In genomic region chr1:229303855-229304254, GRCh38 we compare ENCODE assay signal across 21 cellular contexts. TPM values are rescaled to one million over a fixed set of nuclear protein-coding genes. Genes with fewer than 3 reads are reported as not detected.
DNase-seq lines count a peak whose midpoint lies in the region; ATAC-seq, FAIRE-seq and TF ChIP-seq lines count a peak whose summit lies in the region.
"Had no signal": no experiment of that assay in that cellular context is flagged by ENCODE, and none has a peak within 500 bp of the region (broad histone marks: within the 10 kb centered on the region; RNA-seq: fewer than 3 reads in every experiment).

No MANE protein-coding gene starts in this region.

- no peak for FAIRE-seq in GM19239 (lab: Jason Lieb, UNC)
- FAIRE-seq: GM12891 had no signal

- intact Hi-C loops in activated CD8-positive, alpha-beta T cell treated with anti-CD3 and anti-CD28 coated beads for 36 hours (cut with micrococcal nuclease): no loop called here
- intact Hi-C loops in Calu3 (cut with micrococcal nuclease; ENCODE audit: unreplicated experiment): no loop called here

- H3K9me3 Mint-ChIP-seq in activated CD8-positive, alpha-beta T cell treated with anti-CD3 and anti-CD28 coated beads, Interleukin-2, amount 10 ng/mL, durations not matched to agents 7 days and 5 days (ENCODE audit: insufficient read depth): no peaks in the 10 kb centered on the region
- no peaks in the 10 kb centered on the region for H3K9me3 Mint-ChIP-seq in activated CD8-positive, alpha-beta T cell treated with anti-CD3 and anti-CD28 coated beads for 36 hours
- H3K9me3 Mint-ChIP-seq in Calu3 (ENCODE audit: low read depth, unreplicated experiment): no peaks in the 10 kb centered on the region
- no peaks in the 10 kb centered on the region for H3K9me3 Mint-ChIP-seq in natural killer cell treated with Interleukin-12 subunit alpha and Interleukin-12 subunit beta and Interleukin-15 and Interleukin-18, amount 100 ng/mL, for 72 hours
- H3K9me3 Mint-ChIP-seq: CD14-positive monocyte, H9, IgD-negative memory B cell, T-cell had no signal

- peaks cover 58% of the 10 kb centered on the region for H3K36me3 Mint-ChIP-seq in activated CD8-positive, alpha-beta T cell treated with anti-CD3 and anti-CD28 coated beads, Interleukin-2, amount 10 ng/mL, durations not matched to agents 7 days and 5 days (ENCODE audit: low read depth)
- peaks cover 13% of the 10 kb centered on the region for H3K36me3 Mint-ChIP-seq in activated CD8-positive, alpha-beta T cell treated with anti-CD3 and anti-CD28 coated beads for 36 hours (ENCODE audit: low read depth)
- no peaks in the 10 kb centered on the region for H3K36me3 Mint-ChIP-seq in Calu3 (ENCODE audit: insufficient read depth, unreplicated experiment)
- peaks cover 27% of the 10 kb centered on the region for H3K36me3 Mint-ChIP-seq in natural killer cell treated with Interleukin-12 subunit alpha and Interleukin-12 subunit beta and Interleukin-15 and Interleukin-18, amount 100 ng/mL, for 72 hours

- POLR2A ChIA-PET in activated CD8-positive, alpha-beta T cell treated with anti-CD3 and anti-CD28 coated beads, Interleukin-2, amount 10 ng/mL, durations not matched to agents 7 days and 5 days (lab: Charles Lee): no interaction called here
- POLR2A ChIA-PET in activated CD8-positive, alpha-beta T cell treated with anti-CD3 and anti-CD28 coated beads for 36 hours (lab: Charles Lee): no interaction called here

- peak; percentile 44 for ATAC-seq in activated CD8-positive, alpha-beta T cell treated with anti-CD3 and anti-CD28 coated beads, Interleukin-2, amount 10 ng/mL, durations not matched to agents 7 days and 5 days
- ATAC-seq in activated CD8-positive, alpha-beta T cell treated with anti-CD3 and anti-CD28 coated beads for 36 hours: no peak
- no peak for ATAC-seq in natural killer cell treated with Interleukin-12 subunit alpha and Interleukin-12 subunit beta and Interleukin-15 and Interleukin-18, amount 100 ng/mL, for 72 hours
- ATAC-seq in GM21360 (IDR thresholded peaks at IDR 0.05; ENCODE audit: unreplicated experiment): no peak
- ATAC-seq: T-cell had no signal

- no peak for DNase-seq in activated CD8-positive, alpha-beta T cell treated with anti-CD3 and anti-CD28 coated beads, Interleukin-2, amount 10 ng/mL, durations not matched to agents 7 days and 5 days
- no peak for DNase-seq in activated CD8-positive, alpha-beta T cell treated with anti-CD3 and anti-CD28 coated beads for 36 hours
- DNase-seq in Calu3 (no peak), OCI-M1 (lab: John Stamatoyannopoulos, UW) (peak; percentile 88), GM19239 (ENCODE audit: insufficient read length, low spot score) (no peak)
- DNase-seq in natural killer cell treated with Interleukin-12 subunit alpha and Interleukin-12 subunit beta and Interleukin-15 and Interleukin-18, amount 100 ng/mL, for 72 hours (ENCODE audit: low spot score): no peak
- DNase-seq: GM23248, H9, NCI-H1092, NCI-H1436, NCI-H1930, NCI-H226, NCI-H510A treated with DMSO at 0.1 percent for 48 hours, NCI-H774, Peyer's patch, SJCRH30, T-cell had no signal

- peaks cover 26% of the 10 kb centered on the region for H3K4me1 Mint-ChIP-seq in activated CD8-positive, alpha-beta T cell treated with anti-CD3 and anti-CD28 coated beads, Interleukin-2, amount 10 ng/mL, durations not matched to agents 7 days and 5 days (ENCODE audit: low read depth)
- H3K4me1 Mint-ChIP-seq in activated CD8-positive, alpha-beta T cell treated with anti-CD3 and anti-CD28 coated beads for 36 hours (ENCODE audit: low read depth): peaks cover 7% of the 10 kb centered on the region
- no peaks in the 10 kb centered on the region for H3K4me1 Mint-ChIP-seq in Calu3 (ENCODE audit: low read depth, unreplicated experiment)
- H3K4me1 Mint-ChIP-seq in natural killer cell treated with Interleukin-12 subunit alpha and Interleukin-12 subunit beta and Interleukin-15 and Interleukin-18, amount 100 ng/mL, for 72 hours (ENCODE audit: low read depth in 2 of 2): peaks cover 10 to 18% of the 10 kb centered on the region in 2 donors
- H3K4me1 Mint-ChIP-seq: CD14-positive monocyte had no signal

- TSS peak; percentile 16 for BruUV-seq in Calu3 (replicated peaks; lab: Mats Ljungman, UMichigan)

- no peak overlapping the region for H3K27ac Mint-ChIP-seq in activated CD8-positive, alpha-beta T cell treated with anti-CD3 and anti-CD28 coated beads, Interleukin-2, amount 10 ng/mL, durations not matched to agents 7 days and 5 days
- no peak overlapping the region for H3K27ac Mint-ChIP-seq in activated CD8-positive, alpha-beta T cell treated with anti-CD3 and anti-CD28 coated beads for 36 hours
- no peak overlapping the region for H3K27ac Mint-ChIP-seq in Calu3 (ENCODE audit: unreplicated experiment)
- peak overlapping the region; percentile 20 to 46 for H3K27ac Mint-ChIP-seq in natural killer cell treated with Interleukin-12 subunit alpha and Interleukin-12 subunit beta and Interleukin-15 and Interleukin-18, amount 100 ng/mL, for 72 hours
- H3K27ac Mint-ChIP-seq: H9, IgD-negative memory B cell had no signal

- no peak overlapping the region for H3K4me3 Mint-ChIP-seq in activated CD8-positive, alpha-beta T cell treated with anti-CD3 and anti-CD28 coated beads, Interleukin-2, amount 10 ng/mL, durations not matched to agents 7 days and 5 days
- no peak overlapping the region for H3K4me3 Mint-ChIP-seq in activated CD8-positive, alpha-beta T cell treated with anti-CD3 and anti-CD28 coated beads for 36 hours
- H3K4me3 Mint-ChIP-seq in Calu3 (ENCODE audit: low read depth, unreplicated experiment): no peak overlapping the region
- no peak overlapping the region for H3K4me3 Mint-ChIP-seq in natural killer cell treated with Interleukin-12 subunit alpha and Interleukin-12 subunit beta and Interleukin-15 and Interleukin-18, amount 100 ng/mL, for 72 hours
- H3K4me3 Mint-ChIP-seq: CD14-positive monocyte, H9, IgD-negative memory B cell, T-cell had no signal

- no peak for TF ChIP-seq CTCF in activated CD8-positive, alpha-beta T cell treated with anti-CD3 and anti-CD28 coated beads for 36 hours (IDR thresholded peaks at IDR 0.05)
- no peak for TF ChIP-seq CTCF in Calu3 (IDR thresholded peaks at IDR 0.05; ENCODE audit: unreplicated experiment)

- H3K27me3 Mint-ChIP-seq in activated CD8-positive, alpha-beta T cell treated with anti-CD3 and anti-CD28 coated beads, Interleukin-2, amount 10 ng/mL, durations not matched to agents 7 days and 5 days (ENCODE audit: low read depth): no peaks in the 10 kb centered on the region
- H3K27me3 Mint-ChIP-seq in activated CD8-positive, alpha-beta T cell treated with anti-CD3 and anti-CD28 coated beads for 36 hours: no peaks in the 10 kb centered on the region
- no peaks in the 10 kb centered on the region for H3K27me3 Mint-ChIP-seq in Calu3 (ENCODE audit: unreplicated experiment)
- no peaks in the 10 kb centered on the region for H3K27me3 Mint-ChIP-seq in natural killer cell treated with Interleukin-12 subunit alpha and Interleukin-12 subunit beta and Interleukin-15 and Interleukin-18, amount 100 ng/mL, for 72 hours
- H3K27me3 Mint-ChIP-seq: IgD-negative memory B cell, T-cell had no signal

- CTCF ChIA-PET in activated CD8-positive, alpha-beta T cell treated with anti-CD3 and anti-CD28 coated beads, Interleukin-2, amount 10 ng/mL, durations not matched to agents 7 days and 5 days (lab: Charles Lee): no interaction called here
- CTCF ChIA-PET in activated CD8-positive, alpha-beta T cell treated with anti-CD3 and anti-CD28 coated beads for 36 hours (lab: Charles Lee): interaction anchor here (0.7 kb wide), 1 partner anchor 49 kb away, joined by 3 read pairs; no protein-coding TSS in a partner anchor
- CTCF ChIA-PET in Calu3 (lab: Charles Lee): no interaction called here

RNA-seq across cellular contexts. Expression of gene RAB4A, which starts 32.9 kb away (rescaled TPM):
- total RNA-seq in activated CD8-positive, alpha-beta T cell treated with anti-CD3 and anti-CD28 coated beads, Interleukin-2, amount 10 ng/mL, durations not matched to agents 7 days and 5 days: 10 to 100 TPM; 40.4 to 41.7 TPM
- 10 to 100 TPM; 27.2 to 30.6 TPM for total RNA-seq in activated CD8-positive, alpha-beta T cell treated with anti-CD3 and anti-CD28 coated beads for 36 hours
- 66.6 and 78.7 TPM in 2 replicates for total RNA-seq in Calu3 (2022)
- 10 to 100 TPM; 24.5 to 32.8 TPM for total RNA-seq in natural killer cell treated with Interleukin-12 subunit alpha and Interleukin-12 subunit beta and Interleukin-15 and Interleukin-18, amount 100 ng/mL, for 72 hours

RNA-seq across cellular contexts. Expression of gene CCSAP, which starts 39.0 kb away (rescaled TPM):
- total RNA-seq in activated CD8-positive, alpha-beta T cell treated with anti-CD3 and anti-CD28 coated beads, Interleukin-2, amount 10 ng/mL, durations not matched to agents 7 days and 5 days: 10 to 100 TPM; 11.7 to 11.9 TPM
- total RNA-seq in activated CD8-positive, alpha-beta T cell treated with anti-CD3 and anti-CD28 coated beads for 36 hours: 10 to 100 TPM in 1 of 2 experiments, 1 to 10 TPM in 1; 9.9 to 10.8 TPM
- 10.0 and 11.1 TPM in 2 replicates for total RNA-seq in Calu3 (2022)
- total RNA-seq in natural killer cell treated with Interleukin-12 subunit alpha and Interleukin-12 subunit beta and Interleukin-15 and Interleukin-18, amount 100 ng/mL, for 72 hours: 1 to 10 TPM; 6.7 to 6.9 TPM

Comparison
In these comparisons a context has a peak if more than half of its experiments do, and no peak if none do; other contexts are left out.
1. H3K27ac Mint-ChIP-seq: peak in natural killer cell treated with Interleukin-12 subunit alpha and Interleukin-12 subunit beta and Interleukin-15 and Interleukin-18, amount 100 ng/mL, for 72 hours (2 of 2); none in activated CD8-positive, alpha-beta T cell treated with anti-CD3 and anti-CD28 coated beads, Interleukin-2, amount 10 ng/mL, durations not matched to agents 7 days and 5 days (single experiment), activated CD8-positive, alpha-beta T cell treated with anti-CD3 and anti-CD28 coated beads for 36 hours (single experiment) and Calu3 (single experiment).